ENCODE assay signal across 19 cellular contexts in the genomic region with DNA sequence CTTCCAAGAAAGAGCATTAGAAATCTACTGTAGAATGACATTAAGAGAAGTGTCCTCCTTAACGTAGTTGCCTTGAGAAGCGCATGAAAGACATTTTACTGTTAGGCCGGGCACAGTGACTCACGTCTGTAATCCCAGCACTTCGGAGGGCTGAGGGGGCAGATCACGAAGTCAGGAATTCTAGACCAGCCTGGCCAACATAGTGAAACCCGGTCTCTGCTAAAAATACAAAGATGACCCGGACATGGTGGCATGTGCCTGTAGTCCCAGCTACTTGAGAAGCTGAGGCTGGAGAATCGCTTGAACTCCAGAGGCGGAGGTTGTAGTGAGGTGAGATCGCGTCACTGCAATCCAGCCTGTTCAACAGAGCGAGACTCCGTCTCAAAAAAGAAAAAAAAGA.
DNase-seq lines count a peak whose midpoint lies in the region; ATAC-seq and TF ChIP-seq lines count a peak whose summit lies in the region.
"Had no signal": no experiment of that assay in that cellular context is flagged by ENCODE, and none has a peak within 500 bp of the region (broad histone marks: within the 10 kb centered on the region; RNA-seq: fewer than 3 reads in every experiment).

No MANE protein-coding gene starts in this region.

- H3K79me2 ChIP-seq in neural progenitor cell (ENCODE audit: low read depth), result no peaks in the 10 kb centered on the region

- TF ChIP-seq CTCF in neural progenitor cell (IDR thresholded peaks at IDR 0.05) (no peak), heart left ventricle (IDR thresholded peaks at IDR 0.05) (no peak)

- no peaks in the 10 kb centered on the region for H3K4me1 Mint-ChIP-seq in activated T-cell treated with anti-CD3 and anti-CD28 coated beads, Interleukin-2, amount 50 U/mL, for 72 hours (ENCODE audit: low read depth)
- H3K4me1 Mint-ChIP-seq in activated T-cell treated with anti-CD3 and anti-CD28 coated beads, Interleukin-2, amount 50 U/mL, for 4 hours (ENCODE audit: low read depth), result peaks cover 20% of the 10 kb centered on the region
- peaks cover 10% of the 10 kb centered on the region for H3K4me1 Mint-ChIP-seq in activated CD4-positive, alpha-beta memory T cell treated with anti-CD3 and anti-CD28 coated beads for 36 hours (ENCODE audit: low read depth)
- H3K4me1 Mint-ChIP-seq in neural progenitor cell, result no peaks in the 10 kb centered on the region

- H3K27ac Mint-ChIP-seq in activated T-cell treated with anti-CD3 and anti-CD28 coated beads, Interleukin-2, amount 50 U/mL, for 72 hours, result peak overlapping the region; percentile 62
- H3K27ac Mint-ChIP-seq in activated CD4-positive, alpha-beta memory T cell treated with anti-CD3 and anti-CD28 coated beads for 36 hours, result peak overlapping the region; percentile 10
- no peak overlapping the region for H3K27ac Mint-ChIP-seq in neural progenitor cell

- TF ChIP-seq POLR2A in heart left ventricle (IDR thresholded peaks at IDR 0.05), result no peak

- no peaks in the 10 kb centered on the region for H3K9me3 Mint-ChIP-seq in activated T-cell treated with anti-CD3 and anti-CD28 coated beads, Interleukin-2, amount 50 U/mL, for 72 hours
- no peaks in the 10 kb centered on the region for H3K9me3 Mint-ChIP-seq in activated T-cell treated with anti-CD3 and anti-CD28 coated beads, Interleukin-2, amount 50 U/mL, for 4 hours
- no peaks in the 10 kb centered on the region for H3K9me3 Mint-ChIP-seq in activated CD4-positive, alpha-beta memory T cell treated with anti-CD3 and anti-CD28 coated beads for 36 hours
- no peaks in the 10 kb centered on the region for H3K9me3 Mint-ChIP-seq in neural progenitor cell

- H3K27ac ChIP-seq in neural progenitor cell (no peak overlapping the region), heart left ventricle (no peak overlapping the region)
- H3K27ac ChIP-seq: KMS-11, SK-N-MC had no signal

- intact Hi-C loops in activated CD4-positive, alpha-beta memory T cell treated with anti-CD3 and anti-CD28 coated beads for 36 hours (cut with micrococcal nuclease), result no loop called here
- intact Hi-C loops in heart left ventricle (cut with DNase I), result no loop called here

- no peak for ATAC-seq in activated T-cell treated with anti-CD3 and anti-CD28 coated beads, Interleukin-2, amount 50 U/mL, for 72 hours (replicated peaks in 1 of 2)
- no peak for ATAC-seq in activated T-cell treated with anti-CD3 and anti-CD28 coated beads, Interleukin-2, amount 50 U/mL, for 4 hours
- ATAC-seq in heart left ventricle (no peak), GM21423 (IDR thresholded peaks at IDR 0.05; ENCODE audit: unreplicated experiment) (no peak)
- ATAC-seq: Panc1, Right ventricle myocardium inferior had no signal

- H2AFZ ChIP-seq in neural progenitor cell (replicated peaks), result no peak overlapping the region

- H3K27me3 ChIP-seq in neural progenitor cell (no peaks in the 10 kb centered on the region), heart left ventricle (no peaks in the 10 kb centered on the region)

- H4K20me1 ChIP-seq in neural progenitor cell (ENCODE audit: low read depth), result no peaks in the 10 kb centered on the region

- H3K36me3 ChIP-seq in neural progenitor cell, result no peaks in the 10 kb centered on the region
- no peaks in the 10 kb centered on the region for H3K36me3 ChIP-seq in heart left ventricle

- CTCF ChIA-PET in activated CD4-positive, alpha-beta memory T cell treated with anti-CD3 and anti-CD28 coated beads for 36 hours (lab: Charles Lee), result no interaction called here

- H3K4me3 Mint-ChIP-seq in activated T-cell treated with anti-CD3 and anti-CD28 coated beads, Interleukin-2, amount 50 U/mL, for 72 hours, result peak overlapping the region in 1 of 2 donors; percentile 68
- H3K4me3 Mint-ChIP-seq in activated T-cell treated with anti-CD3 and anti-CD28 coated beads, Interleukin-2, amount 50 U/mL, for 4 hours, result no peak overlapping the region
- H3K4me3 Mint-ChIP-seq in activated CD4-positive, alpha-beta memory T cell treated with anti-CD3 and anti-CD28 coated beads for 36 hours, result no peak overlapping the region
- H3K4me3 Mint-ChIP-seq in neural progenitor cell, result no peak overlapping the region

- no peaks in the 10 kb centered on the region for H3F3A ChIP-seq in neural progenitor cell (ENCODE audit: low read depth)

- peaks cover 0 to 2% of the 10 kb centered on the region in 2 donors for H3K36me3 Mint-ChIP-seq in activated T-cell treated with anti-CD3 and anti-CD28 coated beads, Interleukin-2, amount 50 U/mL, for 72 hours (ENCODE audit: insufficient read depth in 2 of 2)
- H3K36me3 Mint-ChIP-seq in activated T-cell treated with anti-CD3 and anti-CD28 coated beads, Interleukin-2, amount 50 U/mL, for 4 hours (ENCODE audit: insufficient read depth), result peaks cover 13% of the 10 kb centered on the region
- peaks cover 3% of the 10 kb centered on the region for H3K36me3 Mint-ChIP-seq in activated CD4-positive, alpha-beta memory T cell treated with anti-CD3 and anti-CD28 coated beads for 36 hours
- H3K36me3 Mint-ChIP-seq in neural progenitor cell, result no peaks in the 10 kb centered on the region

- no peaks in the 10 kb centered on the region for H3K27me3 Mint-ChIP-seq in activated T-cell treated with anti-CD3 and anti-CD28 coated beads, Interleukin-2, amount 50 U/mL, for 72 hours (ENCODE audit: low read depth)
- H3K27me3 Mint-ChIP-seq in activated T-cell treated with anti-CD3 and anti-CD28 coated beads, Interleukin-2, amount 50 U/mL, for 4 hours (ENCODE audit: low read depth), result no peaks in the 10 kb centered on the region
- no peaks in the 10 kb centered on the region for H3K27me3 Mint-ChIP-seq in activated CD4-positive, alpha-beta memory T cell treated with anti-CD3 and anti-CD28 coated beads for 36 hours
- peaks cover 2% of the 10 kb centered on the region for H3K27me3 Mint-ChIP-seq in neural progenitor cell (ENCODE audit: insufficient read depth, low read depth)

- H3K9ac ChIP-seq in neural progenitor cell, result no peak overlapping the region
- H3K9ac ChIP-seq: KMS-11 had no signal

- H3K9me3 ChIP-seq in neural progenitor cell (ENCODE audit: low read depth) (no peaks in the 10 kb centered on the region), heart left ventricle (no peaks in the 10 kb centered on the region)

- no peak overlapping the region for H3K4me3 ChIP-seq in neural progenitor cell
- H3K4me3 ChIP-seq in heart left ventricle, result no peak overlapping the region
- H3K4me3 ChIP-seq: SK-N-MC had no signal

- H3K4me1 ChIP-seq in neural progenitor cell (no peaks in the 10 kb centered on the region), heart left ventricle (peaks cover 0 to 8% (median 0%) of the 10 kb centered on the region in 12 donors)

- WGBS in heart left ventricle, 4 donors, result 78 to 84% (median 80%) methylated on average over 14 of the region's 14 CpGs

- H3K4me2 ChIP-seq in neural progenitor cell, result no peak overlapping the region
- H3K4me2 ChIP-seq: KMS-11 had no signal

- DNase-seq in activated T-cell treated with anti-CD3 and anti-CD28 coated beads, Interleukin-2, amount 50 U/mL, for 72 hours, result no peak
- no peak for DNase-seq in activated T-cell treated with anti-CD3 and anti-CD28 coated beads, Interleukin-2, amount 50 U/mL, for 4 hours
- no peak for DNase-seq in activated CD4-positive, alpha-beta memory T cell treated with anti-CD3 and anti-CD28 coated beads for 36 hours
- DNase-seq in myocyte (ENCODE audit: low read depth) (peak; percentile 14), neural progenitor cell (ENCODE audit: low spot score) (no peak), heart left ventricle (no peak)
- no peak for DNase-seq in effector CD4-positive, alpha-beta T cell
- DNase-seq: C1 segment of cervical spinal cord, DMS79 treated with DMSO at 0.1 percent for 48 hours, GDM1, GOT3, NCI-H1930, NCI-H2171, NCI-H82 had no signal

- POLR2A ChIA-PET in activated CD4-positive, alpha-beta memory T cell treated with anti-CD3 and anti-CD28 coated beads for 36 hours (lab: Charles Lee), result no interaction called here
